Comparison of ENCODE assay signal across 10 cellular contexts in genomic region chr14:99564903-99565259, GRCh38. TPM values are rescaled to one million over a fixed set of nuclear protein-coding genes. Genes with fewer than 3 reads are reported as not detected.
DNase-seq lines count a peak whose midpoint lies in the region; TF ChIP-seq lines count a peak whose summit lies in the region.
"Had no signal": no experiment of that assay in that cellular context is flagged by ENCODE, and none has a peak within 500 bp of the region (broad histone marks: within the 10 kb centered on the region; RNA-seq: fewer than 3 reads in every experiment).

No MANE protein-coding gene starts in this region.

- H3K14ac ChIP-seq in mesenchymal stem cell (ENCODE audit: low read length in 2 of 2): no peak overlapping the region

- DNase-seq in DMS53 (lab: John Stamatoyannopoulos, UW): peak; percentile 31
- DNase-seq in DMS53 treated with DMSO at 0.1 percent for 48 hours (lab: John Stamatoyannopoulos, UW; ENCODE audit: unreplicated experiment): no peak
- DNase-seq in astrocyte of the hippocampus (ENCODE audit: low read depth, low spot score): peak; percentile 50
- no peak for DNase-seq in mesenchymal stem cell
- DNase-seq in thyroid gland: peak; percentile 78 to 79
- no peak for DNase-seq in NK-92 treated with Interleukin-12 subunit alpha and Interleukin-12 subunit beta, amount 100 ng/mL, for 24 hours (lab: John Stamatoyannopoulos, UW)
- DNase-seq in HK-2 (ENCODE audit: unreplicated experiment): no peak
- no peak for DNase-seq in HEK293T (ENCODE audit: extremely low spot score)
- DNase-seq: MG63, PC-9 had no signal

- H3K36me3 ChIP-seq in mesenchymal stem cell (ENCODE audit: control insufficient read depth in 1 of 2, insufficient read depth in 2 of 2, low read depth in 1 of 2, low read length in 2 of 2) (no peaks in the 10 kb centered on the region), thyroid gland (no peaks in the 10 kb centered on the region)
- H3K36me3 ChIP-seq: MG63 had no signal

- H3K4me1 ChIP-seq in mesenchymal stem cell (ENCODE audit: control insufficient read depth, insufficient read depth, low read depth, low read length): peaks cover 58% of the 10 kb centered on the region
- peaks cover 72 to 81% of the 10 kb centered on the region in 2 donors for H3K4me1 ChIP-seq in thyroid gland

- no peak overlapping the region for H3K4me3 ChIP-seq in mesenchymal stem cell (ENCODE audit: insufficient read depth in 1 of 2, low read depth in 1 of 2, low read length in 2 of 2)
- no peak overlapping the region for H3K4me3 ChIP-seq in thyroid gland (replicated peaks in 1 of 3)
- H3K4me3 ChIP-seq: MG63, PC-9 had no signal

- H2BK5ac ChIP-seq in mesenchymal stem cell (ENCODE audit: low read depth, low read length, poor library complexity, severe bottlenecking): no peak overlapping the region

- no peak overlapping the region for H2AFZ ChIP-seq in mesenchymal stem cell (ENCODE audit: low read depth, low read length)
- H2AFZ ChIP-seq: PC-9 had no signal

- peaks cover 29 to 75% of the 10 kb centered on the region in 2 experiments for H3K27me3 ChIP-seq in mesenchymal stem cell (ENCODE audit: control insufficient read depth in 1 of 2, insufficient read depth in 1 of 2, low read length in 2 of 2)
- no peaks in the 10 kb centered on the region for H3K27me3 ChIP-seq in thyroid gland
- H3K27me3 ChIP-seq: MG63 had no signal

- H3K9me3 ChIP-seq in mesenchymal stem cell (ENCODE audit: control insufficient read depth, low read length) (no peaks in the 10 kb centered on the region), thyroid gland (no peaks in the 10 kb centered on the region)
- H3K9me3 ChIP-seq: MG63 had no signal

- TF ChIP-seq POLR2A in thyroid gland (IDR thresholded peaks at IDR 0.05): no peak

- 71% methylated on average over 15 of the region's 15 CpGs for WGBS in mesenchymal stem cell
- 6 to 17% methylated on average over 6 to 9 of the region's 15 CpGs for WGBS in thyroid gland, 2 donors

- H4K91ac ChIP-seq in mesenchymal stem cell (ENCODE audit: low read length): no peak overlapping the region

- H2AK5ac ChIP-seq in mesenchymal stem cell (ENCODE audit: low read length, severe bottlenecking): peak overlapping the region; percentile 7

- intact Hi-C loops in thyroid gland (cut with DNase I): loop anchor here (5.0 kb wide), 1 partner anchor 42 kb away; no protein-coding TSS in a partner anchor

- CTCF ChIA-PET in HEK293T (lab: Yijun Ruan, JAX): no interaction called here

- peak in 1 of 6 experiments; percentile 11 for TF ChIP-seq CTCF in thyroid gland (IDR thresholded peaks at IDR 0.05)

- peaks cover 10% of the 10 kb centered on the region for H3K79me1 ChIP-seq in mesenchymal stem cell (replicated peaks; ENCODE audit: low read length, poor library complexity, severe bottlenecking)

- no peak overlapping the region for H3K9ac ChIP-seq in mesenchymal stem cell (ENCODE audit: low read length)

- H3K4ac ChIP-seq in mesenchymal stem cell (ENCODE audit: low read depth in 1 of 2, low read length in 2 of 2): no peak overlapping the region

- no peak overlapping the region for H3K27ac ChIP-seq in mesenchymal stem cell (ENCODE audit: low read length, poor library complexity, severe bottlenecking)
- H3K27ac ChIP-seq in thyroid gland: peak overlapping the region; percentile 35 to 84 (median 51)
- H3K27ac ChIP-seq: PC-9 had no signal

- no peak overlapping the region for H2BK15ac ChIP-seq in mesenchymal stem cell (ENCODE audit: low read depth, poor library complexity, severe bottlenecking)

- POLR2A ChIA-PET in HEK293T (lab: Yijun Ruan, JAX): interaction anchor here (1.0 kb wide), 1 partner anchor 18 kb away, joined by 3 read pairs; no protein-coding TSS in a partner anchor

- H3K23ac ChIP-seq in mesenchymal stem cell (ENCODE audit: low read length in 2 of 2): no peak overlapping the region

- H2BK120ac ChIP-seq in mesenchymal stem cell (ENCODE audit: low read depth, low read length): no peak overlapping the region

- no peak overlapping the region for H4K8ac ChIP-seq in mesenchymal stem cell (ENCODE audit: low read length)

- no peak overlapping the region for H3K4me2 ChIP-seq in mesenchymal stem cell (ENCODE audit: low read length, poor library complexity, severe bottlenecking)
- H3K4me2 ChIP-seq: PC-9 had no signal

- no peak overlapping the region for H2BK12ac ChIP-seq in mesenchymal stem cell (ENCODE audit: low read length in 2 of 2)

- H3K18ac ChIP-seq in mesenchymal stem cell (ENCODE audit: low read depth in 1 of 2, low read length in 2 of 2): no peak overlapping the region

TF ChIP-seq in HEK293T, 16 proteins besides CTCF, POLR2A, EP300 and RAD21:
- TF ChIP-seq SUZ12 (IDR thresholded peaks at IDR 0.05) (no peak), FOXA1 (IDR thresholded peaks at IDR 0.05) (no peak), TARDBP (IDR thresholded peaks at IDR 0.05) (no peak), NFRKB (IDR thresholded peaks at IDR 0.05) (no peak), BHLHE40 (IDR thresholded peaks at IDR 0.05; ENCODE audit: borderline replicate concordance) (no peak), FOXK2 (IDR thresholded peaks at IDR 0.05) (no peak), SP1 (IDR thresholded peaks at IDR 0.05) (no peak), ZNF384 (IDR thresholded peaks at IDR 0.05) (no peak), FOXM1 (IDR thresholded peaks at IDR 0.05; ENCODE audit: borderline replicate concordance) (no peak), HDGF (IDR thresholded peaks at IDR 0.05; ENCODE audit: borderline replicate concordance) (no peak), PKNOX1 (IDR thresholded peaks at IDR 0.05) (no peak), L3MBTL2 (conservative IDR thresholded peaks at IDR 0.05) (no peak), CTBP1 (IDR thresholded peaks at IDR 0.05; ENCODE audit: borderline replicate concordance) (no peak), LEF1 (IDR thresholded peaks at IDR 0.05; ENCODE audit: borderline replicate concordance) (no peak), ELF4 (IDR thresholded peaks at IDR 0.05) (no peak), ARNT (IDR thresholded peaks at IDR 0.05) (no peak)

RNA-seq across cellular contexts. Expression of gene CCDC85C, which starts 39.1 kb away (rescaled TPM):
- polyA plus RNA-seq in mesenchymal stem cell (2013, experiment 1 of 2): 1.1 TPM
- 1.2 TPM for polyA plus RNA-seq in mesenchymal stem cell (2013, experiment 2 of 2)
- 10 to 100 TPM in 3 of 4 donors, 1 to 10 TPM in 1; 8.6 to 28.3 (median 17.3) TPM for total RNA-seq in thyroid gland

Comparison
In these comparisons a context has a peak if more than half of its experiments do, and no peak if none do; other contexts are left out.
1. DNase-seq: peak in DMS53 (single experiment), astrocyte of the hippocampus (single experiment) and thyroid gland (2 of 2); none in DMS53 treated with DMSO at 0.1 percent for 48 hours (single experiment), mesenchymal stem cell (single experiment), NK-92 treated with Interleukin-12 subunit alpha and Interleukin-12 subunit beta, amount 100 ng/mL, for 24 hours (single experiment), HK-2 (single experiment) and HEK293T (single experiment).